1 cellular context compared by ENCODE assay signal in genomic region chr15:74131618-74132191, GRCh38.
TF ChIP-seq lines count a peak whose summit lies in the region.

No MANE protein-coding gene starts in this region.

TF ChIP-seq in HepG2, 621 proteins besides CTCF, POLR2A, EP300 and RAD21:
- TF ChIP-seq ZNF644 (CRISPR knock-in tag; IDR thresholded peaks at IDR 0.05; ENCODE audit: low read depth) (no peak), NFRKB (IDR thresholded peaks at IDR 0.05) (no peak), ZNF597 (CRISPR knock-in tag; IDR thresholded peaks at IDR 0.05) (no peak), PITX1 (CRISPR knock-in tag; IDR thresholded peaks at IDR 0.05) (no peak), POLR2AphosphoS5 (IDR thresholded peaks at IDR 0.05; ENCODE audit: low read depth, low read length) (no peak), ZNF768 (CRISPR knock-in tag; IDR thresholded peaks at IDR 0.05) (no peak), KLF13 (CRISPR knock-in tag; IDR thresholded peaks at IDR 0.05) (no peak), NFE2 (CRISPR knock-in tag; IDR thresholded peaks at IDR 0.05) (no peak), ZNF44 (CRISPR knock-in tag; IDR thresholded peaks at IDR 0.05) (no peak), ZNF703 (CRISPR knock-in tag; IDR thresholded peaks at IDR 0.05; ENCODE audit: borderline replicate concordance) (no peak), EED (CRISPR knock-in tag; IDR thresholded peaks at IDR 0.05) (no peak), TCF12 (IDR thresholded peaks at IDR 0.05) (no peak), TCF12 (CRISPR knock-in tag; IDR thresholded peaks at IDR 0.05) (no peak)
- TF ChIP-seq, protein P1, sequence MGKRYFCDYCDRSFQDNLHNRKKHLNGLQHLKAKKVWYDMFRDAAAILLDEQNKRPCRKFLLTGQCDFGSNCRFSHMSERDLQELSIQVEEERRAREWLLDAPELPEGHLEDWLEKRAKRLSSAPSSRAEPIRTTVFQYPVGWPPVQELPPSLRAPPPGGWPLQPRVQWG (CRISPR knock-in tag; IDR thresholded peaks at IDR 0.05; ENCODE audit: borderline replicate concordance, low read depth) = no peak
- TF ChIP-seq, protein P2, sequence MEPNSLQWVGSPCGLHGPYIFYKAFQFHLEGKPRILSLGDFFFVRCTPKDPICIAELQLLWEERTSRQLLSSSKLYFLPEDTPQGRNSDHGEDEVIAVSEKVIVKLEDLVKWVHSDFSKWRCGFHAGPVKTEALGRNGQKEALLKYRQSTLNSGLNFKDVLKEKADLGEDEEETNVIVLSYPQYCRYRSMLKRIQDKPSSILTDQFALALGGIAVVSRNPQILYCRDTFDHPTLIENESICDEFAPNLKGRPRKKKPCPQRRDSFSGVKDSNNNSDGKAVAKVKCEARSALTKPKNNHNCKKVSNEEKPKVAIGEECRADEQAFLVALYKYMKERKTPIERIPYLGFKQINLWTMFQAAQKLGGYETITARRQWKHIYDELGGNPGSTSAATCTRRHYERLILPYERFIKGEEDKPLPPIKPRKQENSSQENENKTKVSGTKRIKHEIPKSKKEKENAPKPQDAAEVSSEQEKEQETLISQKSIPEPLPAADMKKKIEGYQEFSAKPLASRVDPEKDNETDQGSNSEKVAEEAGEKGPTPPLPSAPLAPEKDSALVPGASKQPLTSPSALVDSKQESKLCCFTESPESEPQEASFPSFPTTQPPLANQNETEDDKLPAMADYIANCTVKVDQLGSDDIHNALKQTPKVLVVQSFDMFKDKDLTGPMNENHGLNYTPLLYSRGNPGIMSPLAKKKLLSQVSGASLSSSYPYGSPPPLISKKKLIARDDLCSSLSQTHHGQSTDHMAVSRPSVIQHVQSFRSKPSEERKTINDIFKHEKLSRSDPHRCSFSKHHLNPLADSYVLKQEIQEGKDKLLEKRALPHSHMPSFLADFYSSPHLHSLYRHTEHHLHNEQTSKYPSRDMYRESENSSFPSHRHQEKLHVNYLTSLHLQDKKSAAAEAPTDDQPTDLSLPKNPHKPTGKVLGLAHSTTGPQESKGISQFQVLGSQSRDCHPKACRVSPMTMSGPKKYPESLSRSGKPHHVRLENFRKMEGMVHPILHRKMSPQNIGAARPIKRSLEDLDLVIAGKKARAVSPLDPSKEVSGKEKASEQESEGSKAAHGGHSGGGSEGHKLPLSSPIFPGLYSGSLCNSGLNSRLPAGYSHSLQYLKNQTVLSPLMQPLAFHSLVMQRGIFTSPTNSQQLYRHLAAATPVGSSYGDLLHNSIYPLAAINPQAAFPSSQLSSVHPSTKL (CRISPR knock-in tag; IDR thresholded peaks at IDR 0.05) = no peak
- TF ChIP-seq, protein P3, sequence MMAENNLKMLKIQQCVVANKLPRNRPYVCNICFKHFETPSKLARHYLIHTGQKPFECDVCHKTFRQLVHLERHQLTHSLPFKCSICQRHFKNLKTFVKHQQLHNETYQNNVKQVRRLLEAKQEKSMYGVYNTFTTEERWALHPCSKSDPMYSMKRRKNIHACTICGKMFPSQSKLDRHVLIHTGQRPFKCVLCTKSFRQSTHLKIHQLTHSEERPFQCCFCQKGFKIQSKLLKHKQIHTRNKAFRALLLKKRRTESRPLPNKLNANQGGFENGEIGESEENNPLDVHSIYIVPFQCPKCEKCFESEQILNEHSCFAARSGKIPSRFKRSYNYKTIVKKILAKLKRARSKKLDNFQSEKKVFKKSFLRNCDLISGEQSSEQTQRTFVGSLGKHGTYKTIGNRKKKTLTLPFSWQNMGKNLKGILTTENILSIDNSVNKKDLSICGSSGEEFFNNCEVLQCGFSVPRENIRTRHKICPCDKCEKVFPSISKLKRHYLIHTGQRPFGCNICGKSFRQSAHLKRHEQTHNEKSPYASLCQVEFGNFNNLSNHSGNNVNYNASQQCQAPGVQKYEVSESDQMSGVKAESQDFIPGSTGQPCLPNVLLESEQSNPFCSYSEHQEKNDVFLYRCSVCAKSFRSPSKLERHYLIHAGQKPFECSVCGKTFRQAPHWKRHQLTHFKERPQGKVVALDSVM (CRISPR knock-in tag; IDR thresholded peaks at IDR 0.05) = no peak
- TF ChIP-seq, protein P4, sequence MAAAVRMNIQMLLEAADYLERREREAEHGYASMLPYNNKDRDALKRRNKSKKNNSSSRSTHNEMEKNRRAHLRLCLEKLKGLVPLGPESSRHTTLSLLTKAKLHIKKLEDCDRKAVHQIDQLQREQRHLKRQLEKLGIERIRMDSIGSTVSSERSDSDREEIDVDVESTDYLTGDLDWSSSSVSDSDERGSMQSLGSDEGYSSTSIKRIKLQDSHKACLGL (CRISPR knock-in tag; IDR thresholded peaks at IDR 0.05) = no peak
TF ChIP-seq in HepG2: peak in this region for 0.
